In genomic region chr16:2537451-2538379, GRCh38 we compare ENCODE assay signal across 8 cellular contexts. TPM values are rescaled to one million over a fixed set of nuclear protein-coding genes. Genes with fewer than 3 reads are reported as not detected.
A peak's percentile ranks its signal among the peaks of the same experiment; 100 is the strongest.
DNase-seq lines count a peak whose midpoint lies in the region; ATAC-seq and TF ChIP-seq lines count a peak whose summit lies in the region.

PDPK1 (plus strand) TSS chr16:2538021; CDS start chr16:2538113, 92 bp downstream.

- peak; percentile 86 for ATAC-seq in RWPE2 (ENCODE audit: low read depth)
- ATAC-seq in stimulated activated naive CD8-positive, alpha-beta T cell treated with anti-CD3 and anti-CD28 coated beads, Interleukin-15, Interleukin-2, amounts not matched to agents 100 U/mL and 50 U/mL, for 24 hours, result peak; percentile 91

- peaks cover 32% of the 10 kb centered on the region for H3K4me1 Mint-ChIP-seq in activated T-helper 2 cell treated with anti-CD3 and anti-CD28 coated beads, Interferon-gamma antibody, Interleukin-2, Interleukin-4, amounts not matched to agents 10 μg/mL and 5 μg/mL and 100 μg/mL, durations not matched to agents 14 hours and 24 hours and 36 hours (ENCODE audit: low read depth)
- peaks cover 31% of the 10 kb centered on the region for H3K4me1 Mint-ChIP-seq in nephron

- TF ChIP-seq CTCF in LNCaP clone FGC (IDR thresholded peaks at IDR 0.05; ENCODE audit: control insufficient read depth, extremely low read depth, insufficient read depth), result no peak
- no peak for TF ChIP-seq CTCF in RWPE2 (IDR thresholded peaks at IDR 0.05; ENCODE audit: poor library complexity, severe bottlenecking)
- no peak for TF ChIP-seq CTCF in nephron (IDR thresholded peaks at IDR 0.05; ENCODE audit: unreplicated experiment in 3 of 3)

- no peaks in the 10 kb centered on the region for H3K9me3 Mint-ChIP-seq in activated T-helper 2 cell treated with anti-CD3 and anti-CD28 coated beads, Interferon-gamma antibody, Interleukin-2, Interleukin-4, amounts not matched to agents 10 μg/mL and 5 μg/mL and 100 μg/mL, durations not matched to agents 14 hours and 24 hours and 36 hours
- no peaks in the 10 kb centered on the region for H3K9me3 Mint-ChIP-seq in nephron

- H3K4me3 ChIP-seq in LNCaP clone FGC (ENCODE audit: low read depth, low read length), result peak within 1 kb of the TSS; percentile 64
- peak within 1 kb of the TSS; percentile 100 for H3K4me3 ChIP-seq in RWPE2 (ENCODE audit: severe bottlenecking)

- H3K27me3 Mint-ChIP-seq in activated T-helper 2 cell treated with anti-CD3 and anti-CD28 coated beads, Interferon-gamma antibody, Interleukin-2, Interleukin-4, amounts not matched to agents 10 μg/mL and 5 μg/mL and 100 μg/mL, durations not matched to agents 14 hours and 24 hours and 36 hours (ENCODE audit: low read depth), result no peaks in the 10 kb centered on the region
- no peaks in the 10 kb centered on the region for H3K27me3 Mint-ChIP-seq in nephron (ENCODE audit: low read depth)

- no peaks in the 10 kb centered on the region for H3K27me3 ChIP-seq in RWPE2 (ENCODE audit: insufficient read depth, poor library complexity, severe bottlenecking)

- H3K27ac Mint-ChIP-seq in activated T-helper 2 cell treated with anti-CD3 and anti-CD28 coated beads, Interferon-gamma antibody, Interleukin-2, Interleukin-4, amounts not matched to agents 10 μg/mL and 5 μg/mL and 100 μg/mL, durations not matched to agents 14 hours and 24 hours and 36 hours, result peak within 1 kb of the TSS; percentile 72
- H3K27ac Mint-ChIP-seq in nephron, result peak within 1 kb of the TSS; percentile 73 to 85 (median 76)

- H3K4me3 Mint-ChIP-seq in activated T-helper 2 cell treated with anti-CD3 and anti-CD28 coated beads, Interferon-gamma antibody, Interleukin-2, Interleukin-4, amounts not matched to agents 10 μg/mL and 5 μg/mL and 100 μg/mL, durations not matched to agents 14 hours and 24 hours and 36 hours (ENCODE audit: low read depth), result peak within 1 kb of the TSS; percentile 85
- H3K4me3 Mint-ChIP-seq in nephron, result peak within 1 kb of the TSS; percentile 85 to 89 (median 88)

- intact Hi-C loops in activated T-helper 2 cell treated with anti-CD3 and anti-CD28 coated beads, Interferon-gamma antibody, Interleukin-2, Interleukin-4, amounts not matched to agents 10 μg/mL and 5 μg/mL and 100 μg/mL, durations not matched to agents 14 hours and 24 hours and 36 hours (cut with micrococcal nuclease), result no loop called here

- H3K27ac ChIP-seq in RWPE2 (ENCODE audit: poor library complexity, severe bottlenecking), result peak within 1 kb of the TSS; percentile 40

- no peaks in the 10 kb centered on the region; the same call in 1 of the 2 replicates for H3K36me3 ChIP-seq in RWPE2 (ENCODE audit: low read depth)

- H3K9me3 ChIP-seq in RWPE2 (ENCODE audit: severe bottlenecking), result no peaks in the 10 kb centered on the region

- peaks cover 21% of the 10 kb centered on the region for H3K36me3 Mint-ChIP-seq in activated T-helper 2 cell treated with anti-CD3 and anti-CD28 coated beads, Interferon-gamma antibody, Interleukin-2, Interleukin-4, amounts not matched to agents 10 μg/mL and 5 μg/mL and 100 μg/mL, durations not matched to agents 14 hours and 24 hours and 36 hours (ENCODE audit: low read depth)
- no peaks in the 10 kb centered on the region for H3K36me3 Mint-ChIP-seq in nephron (ENCODE audit: low read depth)

- H3K4me1 ChIP-seq in RWPE2 (ENCODE audit: insufficient read depth, poor library complexity, severe bottlenecking), result peaks cover 6% of the 10 kb centered on the region

- peak; percentile 96 for DNase-seq in Daoy (ENCODE audit: low read depth)
- peak; percentile 89 for DNase-seq in H4 (ENCODE audit: low spot score)
- peak; percentile 76 for DNase-seq in LNCaP clone FGC (ENCODE audit: low read depth)
- DNase-seq in RWPE2 (ENCODE audit: low spot score), result peak; percentile 91
- DNase-seq in activated T-helper 2 cell treated with anti-CD3 and anti-CD28 coated beads, Interferon-gamma antibody, Interleukin-2, Interleukin-4, amounts not matched to agents 10 μg/mL and 5 μg/mL and 100 μg/mL, durations not matched to agents 14 hours and 24 hours and 36 hours (ENCODE audit: low spot score), result peak; percentile 94
- peak; percentile 88 for DNase-seq in fibroblast of peridontal ligament (ENCODE audit: extremely low read depth)
- peak; percentile 93 for DNase-seq in stimulated activated naive CD8-positive, alpha-beta T cell treated with anti-CD3 and anti-CD28 coated beads, Interleukin-15, Interleukin-2, amounts not matched to agents 100 U/mL and 50 U/mL, for 24 hours

RNA-seq across cellular contexts. Expression of gene PDPK1, which starts in this region (rescaled TPM):
- 10.5 and 12.8 TPM in 2 replicates for total RNA-seq in Daoy (2014; rRNA removed; shearing (Covaris generic))
- total RNA-seq in H4 (2014; rRNA removed; shearing (Covaris generic)), result 8.2 and 9.4 TPM in 2 replicates
- 45.7 and 48.5 TPM in 2 replicates for total RNA-seq in activated T-helper 2 cell treated with anti-CD3 and anti-CD28 coated beads, Interferon-gamma antibody, Interleukin-2, Interleukin-4, amounts not matched to agents 10 μg/mL and 5 μg/mL and 100 μg/mL, durations not matched to agents 14 hours and 24 hours and 36 hours

Comparison
In these comparisons a context has a peak if more than half of its experiments do, and no peak if none do; other contexts are left out.
1. Peak in every context shown above with its lines: DNase-seq, ATAC-seq, H3K4me3 ChIP-seq and H3K27ac ChIP-seq.